32 cellular contexts compared by ENCODE assay signal in the genomic region with DNA sequence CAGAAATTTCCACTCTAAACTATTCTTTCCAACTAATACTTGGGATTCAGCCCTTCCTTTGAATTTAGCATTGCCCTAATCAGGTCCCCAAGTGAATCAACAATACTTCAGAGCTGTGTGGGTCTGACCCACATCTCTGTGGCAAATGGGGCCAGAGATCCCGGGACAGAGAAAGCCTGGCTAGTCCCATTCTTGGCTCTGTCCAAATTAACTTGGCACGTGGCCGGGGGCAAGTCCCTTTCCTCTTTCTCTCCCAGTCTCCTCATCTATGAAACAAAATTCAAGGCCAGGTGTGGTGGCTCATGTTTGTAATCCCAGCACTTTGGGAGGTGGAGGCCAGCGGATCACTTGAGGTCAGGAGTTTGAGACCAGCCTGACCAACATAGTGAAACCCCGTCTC.
"Had no signal": no experiment of that assay in that cellular context is flagged by ENCODE, and none has a peak within 500 bp of the region (broad histone marks: within the 10 kb centered on the region; RNA-seq: fewer than 3 reads in every experiment).

No MANE protein-coding gene starts in this region.

- H3K27ac ChIP-seq: body of pancreas, esophagus muscularis mucosa, foreskin keratinocyte, gastrocnemius medialis, heart left ventricle, WERI-Rb-1 had no signal

- ATAC-seq: activated CD4-positive, CD25-positive, alpha-beta regulatory T cell treated with anti-CD3 and anti-CD28 coated beads, Interleukin-2, amount 50 U/mL, for 24 hours; activated naive CD4-positive, alpha-beta T cell treated with anti-CD3 and anti-CD28 coated beads, Interleukin-2, amount 50 U/mL, for 72 hours; activated T-cell treated with anti-CD3 and anti-CD28 coated beads, Interleukin-2, amount 50 U/mL, for 72 hours; body of pancreas; effector memory CD8-positive, alpha-beta T cell; foreskin keratinocyte; gastrocnemius medialis; heart left ventricle; T-helper 17 cell had no signal

- H3K9me3 ChIP-seq: body of pancreas, esophagus muscularis mucosa, gastrocnemius medialis, heart left ventricle had no signal

- DNase-seq: activated B cell treated with CpG ODN at 0.5 μM for 24 hours; activated CD4-positive, alpha-beta T cell treated with anti-CD3 and anti-CD28 coated beads for 48 hours; activated CD4-positive, alpha-beta T cell treated with anti-CD3 and anti-CD28 coated beads, Interleukin-2, amount 50 U/mL, for 1 hour; activated CD4-positive, alpha-beta T cell treated with anti-CD3 and anti-CD28 coated beads, Interleukin-2, amount 50 U/mL, for 48 hours; activated CD8-positive, alpha-beta memory T cell treated with anti-CD3 and anti-CD28 coated beads, Interleukin-2, amount 50 U/mL, for 48 hours; activated gamma-delta T cell; activated naive CD4-positive, alpha-beta T cell; activated naive CD4-positive, alpha-beta T cell treated with anti-CD3 and anti-CD28 coated beads, Interleukin-2, amount 10 ng/mL, durations not matched to agents 7 days and 5 days; activated naive CD8-positive, alpha-beta T cell treated with anti-CD3 and anti-CD28 coated beads, Interleukin-2, amount 10 ng/mL, durations not matched to agents 7 days and 5 days; activated T-cell treated with anti-CD3 and anti-CD28 coated beads for 4 hours; activated T-cell treated with anti-CD3 and anti-CD28 coated beads, Interleukin-2, amount 50 U/mL, for 24 hours; activated T-cell treated with anti-CD3 and anti-CD28 coated beads, Interleukin-2, amount 50 U/mL, for 72 hours; amniotic stem cell; anterior cingulate cortex; body of pancreas; caudate nucleus; cortex of kidney; dermis blood vessel endothelial cell; effector CD4-positive, alpha-beta T cell; effector memory CD8-positive, alpha-beta T cell; erythroblast; foreskin keratinocyte; gastrocnemius medialis; glutamatergic neuron; heart left ventricle; T-helper 1 cell; T-helper 17 cell; T1000; WERI-Rb-1 had no signal

- H3K36me3 ChIP-seq: esophagus muscularis mucosa, gastrocnemius medialis, heart left ventricle, WERI-Rb-1 had no signal

- H3K4me3 ChIP-seq: body of pancreas, esophagus muscularis mucosa, gastrocnemius medialis, heart left ventricle had no signal

- H3K27me3 ChIP-seq: body of pancreas, esophagus muscularis mucosa, foreskin keratinocyte, gastrocnemius medialis, heart left ventricle had no signal
